7 cellular contexts compared by ENCODE assay signal in genomic region chr12:67025543-67026114, GRCh38.
DNase-seq lines count a peak whose midpoint lies in the region; ATAC-seq, FAIRE-seq and TF ChIP-seq lines count a peak whose summit lies in the region.

No MANE protein-coding gene starts in this region.

- H3K27ac ChIP-seq in GM12878 (ENCODE audit: control insufficient read depth, insufficient read depth) (no peak overlapping the region), mesendoderm (ENCODE audit: low read depth, low read length) (no peak overlapping the region), vagina (no peak overlapping the region)

- H4K5ac ChIP-seq in mesendoderm (ENCODE audit: low read length): no peak overlapping the region

- H3K4me2 ChIP-seq in GM12878 (ENCODE audit: control insufficient read depth, insufficient read depth) (no peak overlapping the region), mesendoderm (ENCODE audit: low read length) (no peak overlapping the region)

- RAD21 ChIA-PET in GM12878 (lab: Charles Lee; ENCODE audit: unreplicated experiment): no interaction called here

- TF ChIP-seq RAD21 in Ishikawa (IDR thresholded peaks at IDR 0.05; ENCODE audit: low read depth) (peak; percentile 77), GM12878 (IDR thresholded peaks at IDR 0.05; ENCODE audit: insufficient read depth, low read depth, low read length) (peak; percentile 57)

- TF ChIP-seq EP300 in Ishikawa (IDR thresholded peaks at IDR 0.05; ENCODE audit: borderline replicate concordance): no peak
- TF ChIP-seq EP300 in GM12878 (IDR thresholded peaks at IDR 0.05; ENCODE audit: borderline replicate concordance in 1 of 2, control insufficient read depth in 1 of 2, low read depth in 2 of 2, low read length in 2 of 2): no peak

- no TSS peak for BruUV-seq in GM12878 (replicated peaks; lab: Mats Ljungman, UMichigan)

- H3K18ac ChIP-seq in mesendoderm (ENCODE audit: low read length): no peak overlapping the region

- POLR2A ChIA-PET in GM12878 (lab: Charles Lee): no interaction called here

- no peaks in the 10 kb centered on the region for H3K79me1 ChIP-seq in mesendoderm (ENCODE audit: low read length)

- no peaks in the 10 kb centered on the region for H3K27me3 ChIP-seq in GM12878 (replicated peaks in 1 of 2; ENCODE audit: control insufficient read depth in 2 of 2, insufficient read depth in 2 of 2, low read length in 1 of 2)
- H3K27me3 ChIP-seq in mesendoderm (ENCODE audit: insufficient read depth, low read length, poor library complexity): no peaks in the 10 kb centered on the region
- H3K27me3 ChIP-seq in vagina: no peaks in the 10 kb centered on the region

- H3K36me3 ChIP-seq in GM12878 (ENCODE audit: control insufficient read depth in 2 of 2, insufficient read depth in 2 of 2, low read length in 1 of 2): no peaks in the 10 kb centered on the region
- no peaks in the 10 kb centered on the region for H3K36me3 ChIP-seq in mesendoderm (ENCODE audit: control insufficient read depth, insufficient read depth, low read length)
- H3K36me3 ChIP-seq in vagina: no peaks in the 10 kb centered on the region

- no peak overlapping the region for H3K4ac ChIP-seq in mesendoderm (ENCODE audit: low read depth, low read length)

- FAIRE-seq in GM12878 (lab: Jason Lieb, UNC): peak; percentile 61

- no peak overlapping the region for H3K56ac ChIP-seq in mesendoderm (ENCODE audit: low read length)

- no peaks in the 10 kb centered on the region for H3K79me2 ChIP-seq in GM12878 (ENCODE audit: control insufficient read depth, insufficient read depth, low read length)
- H3K79me2 ChIP-seq in mesendoderm (ENCODE audit: control insufficient read depth, insufficient read depth, low read length): no peaks in the 10 kb centered on the region

- ATAC-seq in SK-N-SH treated with all-trans-retinoic acid at 6 μM for 48 hours (peak; percentile 73), GM12878 (peak; percentile 82)

- TF ChIP-seq POLR2A in GM12878 (IDR thresholded peaks at IDR 0.05; ENCODE audit: low read depth, low read length): no peak
- TF ChIP-seq POLR2A in vagina (IDR thresholded peaks at IDR 0.05): no peak

- H2BK15ac ChIP-seq in mesendoderm (replicated peaks; ENCODE audit: low read depth): no peak overlapping the region

- in situ Hi-C loops in GM12878 (cut with MboI): no loop called here

- H3K23ac ChIP-seq in mesendoderm (ENCODE audit: low read length): no peak overlapping the region

- SMC1A ChIA-PET in GM12878 (lab: Charles Lee; ENCODE audit: uncharacterized antibody, unreplicated experiment): interaction anchor here (0.8 kb wide), 1 partner anchor 70 kb away, joined by 3 read pairs; no protein-coding TSS in a partner anchor

- no peak overlapping the region for H4K8ac ChIP-seq in mesendoderm (ENCODE audit: low read depth, low read length)

- no peak overlapping the region for H2BK120ac ChIP-seq in mesendoderm (ENCODE audit: low read depth, low read length)

- H3K4me1 ChIP-seq in GM12878 (ENCODE audit: control insufficient read depth, insufficient read depth, low read length): no peaks in the 10 kb centered on the region
- no peaks in the 10 kb centered on the region for H3K4me1 ChIP-seq in mesendoderm (ENCODE audit: control insufficient read depth, low read depth, low read length)
- no peaks in the 10 kb centered on the region for H3K4me1 ChIP-seq in vagina

- DNase-seq in ELR (ENCODE audit: low read depth) (peak; percentile 51), GM20000 (ENCODE audit: low spot score) (peak; percentile 46), GM12878 (ENCODE audit: low read depth, low spot score) (no peak), mesendoderm (peak; percentile 76), vagina (ENCODE audit: extremely low spot score in 2 of 2) (no peak)

- intact Hi-C loops in GM12878 (cut with micrococcal nuclease; ENCODE audit: unreplicated experiment): loop anchor here (5.0 kb wide), 1 partner anchor 197 kb away; no protein-coding TSS in a partner anchor
- intact Hi-C loops in vagina (cut with DNase I): no loop called here

- H4K20me1 ChIP-seq in GM12878 (ENCODE audit: control insufficient read depth, insufficient read depth): no peaks in the 10 kb centered on the region

- H2AK5ac ChIP-seq in mesendoderm (ENCODE audit: low read length): no peak overlapping the region

- no peak overlapping the region for H3K9ac ChIP-seq in GM12878 (ENCODE audit: control insufficient read depth, insufficient read depth, low read length)
- no peak overlapping the region for H3K9ac ChIP-seq in mesendoderm (ENCODE audit: low read length)

- TF ChIP-seq CTCF in GM20000 (IDR thresholded peaks at IDR 0.05; ENCODE audit: extremely low read depth, missing control alignments) (peak; percentile 26), GM12878 (IDR thresholded peaks at IDR 0.05 in 2 of 3, conservative IDR thresholded peaks at IDR 0.05 in 1 of 3; ENCODE audit: control insufficient read depth in 2 of 3, extremely low read depth in 1 of 3, insufficient read depth in 1 of 3, low read depth in 3 of 3, low read length in 3 of 3) (peak; percentile 53 to 77 (median 69); a peak in 5 of 6 replicates), vagina (IDR thresholded peaks at IDR 0.05) (peak; percentile 6 to 25 (median 18))

- WGBS in GM12878 (ENCODE audit: insufficient coverage, insufficient replicate concordance, low lambda C conversion rate, missing lambda C conversion rate): 14% methylated on average over 7 of the region's 7 CpGs
- no CpG with 5 or more reads among the region's 7 CpGs for WGBS in mesendoderm (ENCODE audit: extremely low coverage, insufficient coverage, low lambda C conversion rate)

- H3K9me3 ChIP-seq in GM12878 (replicated peaks; ENCODE audit: control insufficient read depth, insufficient read depth, low read length) (no peaks in the 10 kb centered on the region), vagina (no peaks in the 10 kb centered on the region)

- CTCF ChIA-PET in GM12878 (lab: Yijun Ruan, JAX): interaction anchor here (0.6 to 2.1 kb wide), 6 partner anchors 10 to 196 kb away, joined by 3 to 6 read pairs (median 4); no protein-coding TSS in a partner anchor

- no peak overlapping the region for H2BK5ac ChIP-seq in mesendoderm (ENCODE audit: low read length)

- H3K4me3 ChIP-seq in GM12878 (no peak overlapping the region), mesendoderm (ENCODE audit: low read length) (no peak overlapping the region), vagina (no peak overlapping the region)

- no peak overlapping the region for H2AFZ ChIP-seq in GM12878 (ENCODE audit: control insufficient read depth, low read depth, low read length)

TF ChIP-seq in Ishikawa, 13 proteins besides CTCF, POLR2A, EP300 and RAD21 (continues in another document):
- TF ChIP-seq, protein P1, sequence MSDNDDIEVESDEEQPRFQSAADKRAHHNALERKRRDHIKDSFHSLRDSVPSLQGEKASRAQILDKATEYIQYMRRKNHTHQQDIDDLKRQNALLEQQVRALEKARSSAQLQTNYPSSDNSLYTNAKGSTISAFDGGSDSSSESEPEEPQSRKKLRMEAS (IDR thresholded peaks at IDR 0.05): no peak

TF ChIP-seq in SK-N-SH treated with all-trans-retinoic acid at 6 μM for 48 hours, 23 proteins besides CTCF, POLR2A, EP300 and RAD21 (continues in another document):
- TF ChIP-seq BACH2 (CRISPR knock-in tag; IDR thresholded peaks at IDR 0.05; ENCODE audit: borderline replicate concordance) (no peak), GLIS3 (CRISPR knock-in tag; IDR thresholded peaks at IDR 0.05) (no peak), SNAI2 (CRISPR knock-in tag; IDR thresholded peaks at IDR 0.05) (no peak), ZNF70 (CRISPR knock-in tag; IDR thresholded peaks at IDR 0.05) (no peak), TCF4 (CRISPR knock-in tag; IDR thresholded peaks at IDR 0.05; ENCODE audit: borderline replicate concordance) (no peak), TOX (CRISPR knock-in tag; IDR thresholded peaks at IDR 0.05; ENCODE audit: borderline replicate concordance) (no peak)
- TF ChIP-seq, protein P2, sequence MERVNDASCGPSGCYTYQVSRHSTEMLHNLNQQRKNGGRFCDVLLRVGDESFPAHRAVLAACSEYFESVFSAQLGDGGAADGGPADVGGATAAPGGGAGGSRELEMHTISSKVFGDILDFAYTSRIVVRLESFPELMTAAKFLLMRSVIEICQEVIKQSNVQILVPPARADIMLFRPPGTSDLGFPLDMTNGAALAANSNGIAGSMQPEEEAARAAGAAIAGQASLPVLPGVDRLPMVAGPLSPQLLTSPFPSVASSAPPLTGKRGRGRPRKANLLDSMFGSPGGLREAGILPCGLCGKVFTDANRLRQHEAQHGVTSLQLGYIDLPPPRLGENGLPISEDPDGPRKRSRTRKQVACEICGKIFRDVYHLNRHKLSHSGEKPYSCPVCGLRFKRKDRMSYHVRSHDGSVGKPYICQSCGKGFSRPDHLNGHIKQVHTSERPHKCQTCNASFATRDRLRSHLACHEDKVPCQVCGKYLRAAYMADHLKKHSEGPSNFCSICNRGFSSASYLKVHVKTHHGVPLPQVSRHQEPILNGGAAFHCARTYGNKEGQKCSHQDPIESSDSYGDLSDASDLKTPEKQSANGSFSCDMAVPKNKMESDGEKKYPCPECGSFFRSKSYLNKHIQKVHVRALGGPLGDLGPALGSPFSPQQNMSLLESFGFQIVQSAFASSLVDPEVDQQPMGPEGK (CRISPR knock-in tag; IDR thresholded peaks at IDR 0.05; ENCODE audit: borderline replicate concordance): no peak

TF ChIP-seq in GM12878, 131 proteins besides CTCF, POLR2A, EP300 and RAD21:
- TF ChIP-seq RAD51 (IDR thresholded peaks at IDR 0.05): no peak
- TF ChIP-seq SMC3 (IDR thresholded peaks at IDR 0.05; ENCODE audit: borderline replicate concordance, low read length): peak; percentile 34; the same call in 1 of the 2 replicates

Comparison
In these comparisons a context has a peak if more than half of its experiments do, and no peak if none do; other contexts are left out.
1. DNase-seq: peak in ELR (single experiment), GM20000 (single experiment) and mesendoderm (single experiment); none in GM12878 (single experiment) and vagina (0 of 2).
2. CTCF ChIP-seq: peak in every context shown above with its lines; median percentile 69 in GM12878; 26 in GM20000; 18 in vagina.